ENCODE assay signal across 8 cellular contexts in genomic region chr17:35808240-35808961, GRCh38. TPM values are rescaled to one million over a fixed set of nuclear protein-coding genes. Genes with fewer than 3 reads are reported as not detected.
DNase-seq lines count a peak whose midpoint lies in the region; ATAC-seq and TF ChIP-seq lines count a peak whose summit lies in the region.

No MANE protein-coding gene starts in this region.

- no peaks in the 10 kb centered on the region for H3K9me3 ChIP-seq in SJSA1 (replicated peaks)
- H3K9me3 ChIP-seq in fibroblast of lung (ENCODE audit: control insufficient read depth, insufficient read depth, low read depth, low read length), result no peaks in the 10 kb centered on the region
- no peaks in the 10 kb centered on the region for H3K9me3 ChIP-seq in gastrocnemius medialis

- peaks cover 41% of the 10 kb centered on the region for H3K79me2 ChIP-seq in fibroblast of lung (ENCODE audit: control insufficient read depth, insufficient read depth, low read length)

- TF ChIP-seq POLR2A in gastrocnemius medialis (IDR thresholded peaks at IDR 0.05), result no peak

- in situ Hi-C loops in gastrocnemius medialis (cut with MboI; ENCODE audit: low sequenced_read_pairs in 4 of 4) (loop anchor here in 3 of 4 donors (5.0 to 10.0 kb wide), 3 partner anchors 41 to 54 kb away; partner anchors contain the start of genes C17orf50 (in 1 of the 3) and GAS2L2 (in 1 of the 3)), KBM-7 (cut with MboI; ENCODE audit: low pct_unique_long_range_greater_than_20kb, low sequenced_read_pairs) (no loop called here)

- TF ChIP-seq CTCF in fibroblast of lung (conservative IDR thresholded peaks at IDR 0.05 in 1 of 2, IDR thresholded peaks at IDR 0.05 in 1 of 2; ENCODE audit: low read depth in 1 of 2, low read length in 2 of 2), result no peak
- no peak for TF ChIP-seq CTCF in gastrocnemius medialis (IDR thresholded peaks at IDR 0.05 in 4 of 5, conservative IDR thresholded peaks at IDR 0.05 in 1 of 5)

- H3K9ac ChIP-seq in fibroblast of lung (ENCODE audit: insufficient read depth, low read length), result no peak overlapping the region

- intact Hi-C loops in gastrocnemius medialis (cut with DNase I; ENCODE audit: low total_unique reads), result loop anchor here (5.0 to 10.0 kb wide), 2 partner anchors 231 to 676 kb away; partner anchors contain the start of genes PEX12 and ZNHIT3

- H3K36me3 ChIP-seq in SJSA1, result peaks cover 17% of the 10 kb centered on the region
- no peaks in the 10 kb centered on the region for H3K36me3 ChIP-seq in fibroblast of lung (ENCODE audit: control insufficient read depth, insufficient read depth, low read length)
- H3K36me3 ChIP-seq in gastrocnemius medialis, result no peaks in the 10 kb centered on the region

- H3K27ac ChIP-seq in SJSA1, result peak overlapping the region; percentile 88
- peak overlapping the region; percentile 85 for H3K27ac ChIP-seq in fibroblast of lung (ENCODE audit: insufficient read depth, low read length)
- peak overlapping the region; percentile 90 to 99 (median 94) for H3K27ac ChIP-seq in gastrocnemius medialis

- H3K27me3 ChIP-seq in SJSA1 (replicated peaks) (no peaks in the 10 kb centered on the region), fibroblast of lung (ENCODE audit: control insufficient read depth, insufficient read depth, low read length) (no peaks in the 10 kb centered on the region), gastrocnemius medialis (no peaks in the 10 kb centered on the region)

- peak overlapping the region; percentile 77 for H3K4me2 ChIP-seq in fibroblast of lung (ENCODE audit: extremely low read depth, insufficient read depth, low read length)

- H3K4me3 ChIP-seq in SJSA1, result peak overlapping the region; percentile 88
- H3K4me3 ChIP-seq in fibroblast of lung (replicated peaks in 1 of 4; ENCODE audit: control extremely low read depth in 1 of 4, insufficient read depth in 1 of 4, low read depth in 3 of 4, low read length in 4 of 4), result peak overlapping the region; percentile 38 to 81 (median 72)
- peak overlapping the region; percentile 75 to 98 (median 88) for H3K4me3 ChIP-seq in gastrocnemius medialis

- ATAC-seq in GM19035 (IDR thresholded peaks at IDR 0.05; ENCODE audit: unreplicated experiment) (peak; percentile 1), gastrocnemius medialis (no peak), HG03280 (IDR thresholded peaks at IDR 0.05; ENCODE audit: unreplicated experiment) (no peak), GM18870 (IDR thresholded peaks at IDR 0.05; ENCODE audit: unreplicated experiment) (no peak)

- no peaks in the 10 kb centered on the region for H4K20me1 ChIP-seq in fibroblast of lung (ENCODE audit: control insufficient read depth, extremely low read depth, insufficient read depth, low read length)

- H2AFZ ChIP-seq in fibroblast of lung (ENCODE audit: low read length), result peak overlapping the region; percentile 38

- DNase-seq in SJSA1 (ENCODE audit: low read depth in 1 of 2, low spot score in 2 of 2), result no peak
- no peak for DNase-seq in fibroblast of lung (ENCODE audit: low read depth in 2 of 2)
- DNase-seq in gastrocnemius medialis, result no peak
- DNase-seq in KBM-7, result no peak
- no peak for DNase-seq in NCI-H2081 (lab: John Stamatoyannopoulos, UW)

- H3K4me1 ChIP-seq in SJSA1 (replicated peaks) (peaks cover 41% of the 10 kb centered on the region), fibroblast of lung (ENCODE audit: control insufficient read depth, extremely low read depth, insufficient read depth, low read length) (peaks cover 15% of the 10 kb centered on the region), gastrocnemius medialis (peaks cover 21 to 34% of the 10 kb centered on the region in 2 donors)

RNA-seq across cellular contexts. Expression of gene TAF15, which starts 0.9 kb away (rescaled TPM):
- 15.5 and 33.6 TPM in 2 replicates for total RNA-seq in SJSA1 (2014; rRNA removed; shearing (Covaris generic))
- total RNA-seq in fibroblast of lung (57.8 and 84.1 TPM in 2 replicates), gastrocnemius medialis (10 to 100 TPM; 25.2 to 39.5 (median 31.6) TPM)
- 22.9 and 30.5 TPM in 2 replicates for polyA plus RNA-seq in fibroblast of lung
- polyA plus RNA-seq in fibroblast of lung (2012), result 144 and 199 TPM in 2 replicates
- polyA minus RNA-seq in fibroblast of lung (ENCODE audit: low replicate concordance), result 37.2 and 39.4 TPM in 2 replicates

RNA-seq across cellular contexts. Expression of gene MMP28, which starts 13.0 kb away (rescaled TPM):
- 2.9 and 8.3 TPM in 2 replicates for total RNA-seq in SJSA1 (2014; rRNA removed; shearing (Covaris generic))
- total RNA-seq in fibroblast of lung (2.8 and 4.6 TPM in 2 replicates), gastrocnemius medialis (10 to 100 TPM in 1 of 4 donors, 1 to 10 TPM in 3; 3.1 to 10.3 (median 5.9) TPM)
- polyA plus RNA-seq in fibroblast of lung, result 0.49 and 1.1 TPM in 2 replicates
- 0.46 and 0.58 TPM in 2 replicates for polyA plus RNA-seq in fibroblast of lung (2012)
- not detected in 2 replicates for polyA minus RNA-seq in fibroblast of lung (ENCODE audit: low replicate concordance)

RNA-seq across cellular contexts. Expression of gene C17orf50, which starts 47.7 kb away (rescaled TPM):
- total RNA-seq in SJSA1 (2014; rRNA removed; shearing (Covaris generic)), result not detected in 2 replicates
- total RNA-seq in fibroblast of lung (not detected in 2 replicates), gastrocnemius medialis (not detected)
- polyA plus RNA-seq in fibroblast of lung, result not detected in 2 replicates
- not detected in 2 replicates for polyA plus RNA-seq in fibroblast of lung (2012)
- not detected in 2 replicates for polyA minus RNA-seq in fibroblast of lung (ENCODE audit: low replicate concordance)

RNA-seq across cellular contexts. Expression of gene GAS2L2, which starts 55.4 kb away (rescaled TPM):
- total RNA-seq in SJSA1 (2014; rRNA removed; shearing (Covaris generic)), result not detected in 2 replicates
- not detected in 2 replicates for total RNA-seq in fibroblast of lung
- not detected in 2 replicates for polyA plus RNA-seq in fibroblast of lung
- not detected in 2 replicates for polyA plus RNA-seq in fibroblast of lung (2012)
- not detected in 2 replicates for polyA minus RNA-seq in fibroblast of lung (ENCODE audit: low replicate concordance)
- under 1 TPM in 2 of 4 donors, not detected in 2; 0.15 to 0.75 TPM for total RNA-seq in gastrocnemius medialis
